In genomic region chr3:11712646-11713045, GRCh38 we compare ENCODE assay signal across 24 cellular contexts.
DNase-seq lines count a peak whose midpoint lies in the region; ATAC-seq, FAIRE-seq and TF ChIP-seq lines count a peak whose summit lies in the region.
"Had no signal": no experiment of that assay in that cellular context is flagged by ENCODE, and none has a peak within 500 bp of the region (broad histone marks: within the 10 kb centered on the region; RNA-seq: fewer than 3 reads in every experiment).

No MANE protein-coding gene starts in this region.

- H3K4me1 ChIP-seq in OCI-LY1 (ENCODE audit: insufficient read depth, low read length, severe bottlenecking) (peaks cover 35% of the 10 kb centered on the region), breast epithelium (peaks cover 0 to 5% of the 10 kb centered on the region in 2 donors), esophagus squamous epithelium (peaks cover 4 to 58% (median 23%) of the 10 kb centered on the region in 3 donors)

- no peak overlapping the region for H2AFZ ChIP-seq in OCI-LY1 (ENCODE audit: low read length)
- H2AFZ ChIP-seq: GM23338 had no signal

- H3K27me3 ChIP-seq in OCI-LY1 (ENCODE audit: insufficient read depth, low read length), result no peaks in the 10 kb centered on the region
- H3K27me3 ChIP-seq in breast epithelium, result no peaks in the 10 kb centered on the region
- H3K27me3 ChIP-seq in esophagus squamous epithelium, result no peaks in the 10 kb centered on the region
- H3K27me3 ChIP-seq: Peyer's patch had no signal

- 38 to 54% methylated on average over 7 of the region's 7 CpGs for WGBS in esophagus squamous epithelium, 2 donors

- H3F3A ChIP-seq in OCI-LY1 (ENCODE audit: insufficient read depth, low read length), result no peaks in the 10 kb centered on the region

- intact Hi-C loops in breast epithelium (cut with DNase I; ENCODE audit: low total_unique reads), result no loop called here
- intact Hi-C loops in esophagus squamous epithelium (cut with DNase I), result no loop called here

- TF ChIP-seq CTCF in OCI-LY1 (IDR thresholded peaks at IDR 0.05; ENCODE audit: low read length), result no peak
- no peak for TF ChIP-seq CTCF in breast epithelium (IDR thresholded peaks at IDR 0.05)
- TF ChIP-seq CTCF in esophagus squamous epithelium (IDR thresholded peaks at IDR 0.05), result no peak

- H3K9ac ChIP-seq in OCI-LY1 (ENCODE audit: low read length), result no peak overlapping the region
- H3K9ac ChIP-seq: KMS-11, SK-N-SH had no signal

- H3K4me3 ChIP-seq in OCI-LY1 (ENCODE audit: low read depth, low read length, poor library complexity, severe bottlenecking) (no peak overlapping the region), breast epithelium (no peak overlapping the region), esophagus squamous epithelium (no peak overlapping the region)
- H3K4me3 ChIP-seq: GM23338, Peyer's patch had no signal

- peak overlapping the region; percentile 16 for H3K27ac ChIP-seq in OCI-LY1 (ENCODE audit: low read depth, low read length, poor library complexity, severe bottlenecking)
- peak overlapping the region; percentile 12 to 65 for H3K27ac ChIP-seq in breast epithelium
- H3K27ac ChIP-seq in esophagus squamous epithelium, result peak overlapping the region; percentile 23 to 52 (median 42)
- H3K27ac ChIP-seq: KMS-11, Peyer's patch had no signal

- FAIRE-seq in HTR-8/SVneo (lab: Jason Lieb, UNC), result no peak
- FAIRE-seq: GM18507 had no signal

- H3K9me2 ChIP-seq in OCI-LY1 (ENCODE audit: low read depth, low read length), result no peaks in the 10 kb centered on the region
- H3K9me2 ChIP-seq: SK-N-SH had no signal

- H3K36me3 ChIP-seq in OCI-LY1 (ENCODE audit: insufficient read depth, low read length), result no peaks in the 10 kb centered on the region; the same call in 1 of the 2 replicates
- no peaks in the 10 kb centered on the region for H3K36me3 ChIP-seq in breast epithelium
- H3K36me3 ChIP-seq in esophagus squamous epithelium, result no peaks in the 10 kb centered on the region
- H3K36me3 ChIP-seq: Peyer's patch had no signal

- peaks cover 57% of the 10 kb centered on the region for H3K79me2 ChIP-seq in OCI-LY1 (ENCODE audit: insufficient read depth, low read length)

- H3K4me2 ChIP-seq in OCI-LY1 (ENCODE audit: low read length), result peak overlapping the region; percentile 35; the same call in 1 of the 2 replicates
- H3K4me2 ChIP-seq: GM23338, KMS-11, SK-N-SH had no signal

- H4K20me1 ChIP-seq in OCI-LY1 (ENCODE audit: insufficient read depth, low read length), result no peaks in the 10 kb centered on the region

- DNase-seq in breast epithelium (ENCODE audit: low spot score in 2 of 2) (no peak), esophagus squamous epithelium (lab: John Stamatoyannopoulos, UW) (no peak), superior temporal gyrus (ENCODE audit: extremely low spot score) (peak; percentile 8), HTR-8/SVneo (ENCODE audit: insufficient read length, low spot score) (no peak), cerebellum (ENCODE audit: low spot score) (no peak), AG08396 (ENCODE audit: low spot score) (no peak)
- DNase-seq: 8988T, ACHN, DMS153, DND-41, H9, NCI-H1048, NCI-H1417 treated with DMSO at 0.1 percent for 48 hours, NCI-H1694 treated with DMSO at 0.1 percent for 48 hours, NCI-H2081, NCI-H2227 treated with DMSO at 0.1 percent for 48 hours, NCI-H526 treated with DMSO at 0.1 percent for 48 hours, Peyer's patch, SK-N-SH had no signal

- H3K9me3 ChIP-seq in OCI-LY1 (ENCODE audit: low read length), result no peaks in the 10 kb centered on the region; the same call in 1 of the 2 replicates
- H3K9me3 ChIP-seq in breast epithelium, result no peaks in the 10 kb centered on the region
- H3K9me3 ChIP-seq in esophagus squamous epithelium, result peaks cover 0 to 6% (median 0%) of the 10 kb centered on the region in 3 donors
- H3K9me3 ChIP-seq: SK-N-SH had no signal

- no peak for ATAC-seq in GM21576 (IDR thresholded peaks at IDR 0.05; ENCODE audit: unreplicated experiment)
- ATAC-seq: GM23338 had no signal

- TF ChIP-seq POLR2A in breast epithelium (IDR thresholded peaks at IDR 0.05), result no peak
- TF ChIP-seq POLR2A in esophagus squamous epithelium (IDR thresholded peaks at IDR 0.05), result no peak
